Comparison of ENCODE assay signal across 28 cellular contexts in the genomic region with DNA sequence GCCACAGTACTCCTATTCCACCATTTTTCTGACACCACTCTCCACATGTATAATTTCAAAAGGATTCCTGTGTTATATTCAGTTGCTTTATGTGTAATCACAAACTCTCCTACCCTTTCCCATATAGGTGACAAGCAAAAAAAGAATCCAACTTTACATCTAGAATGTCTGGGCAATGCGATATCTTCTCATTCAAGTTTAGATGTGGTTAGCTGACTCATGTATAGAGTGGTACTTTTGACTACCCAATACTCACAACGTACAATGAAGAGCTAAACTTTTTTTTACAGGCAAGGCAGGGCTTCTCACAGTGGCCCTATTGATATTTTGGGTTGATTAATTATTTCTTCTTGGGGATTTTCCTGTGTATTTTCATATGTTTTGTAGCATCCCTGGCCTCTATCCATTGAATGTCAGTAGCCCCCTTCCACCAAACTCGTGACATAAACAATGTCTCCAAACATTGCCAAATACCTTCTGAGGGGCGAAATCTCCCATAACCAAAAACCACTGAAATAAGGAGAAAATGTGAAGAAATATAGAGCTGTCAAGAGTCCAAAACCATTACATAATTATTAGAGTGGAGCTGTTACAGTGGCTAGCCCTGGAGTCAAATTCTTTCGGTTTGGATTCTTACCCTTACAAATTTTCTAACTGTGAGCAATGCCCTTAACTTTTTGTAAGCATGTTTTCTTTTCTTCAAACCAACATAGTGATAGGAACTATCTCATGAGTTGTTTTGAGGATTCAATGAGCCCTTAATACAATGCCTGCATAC.
DNase-seq lines count a peak whose midpoint lies in the region; ATAC-seq, FAIRE-seq and TF ChIP-seq lines count a peak whose summit lies in the region.
"Had no signal": no experiment of that assay in that cellular context is flagged by ENCODE, and none has a peak within 500 bp of the region (broad histone marks: within the 10 kb centered on the region; RNA-seq: fewer than 3 reads in every experiment).

No MANE protein-coding gene starts in this region.

- H3K79me2 ChIP-seq in osteoblast (ENCODE audit: insufficient read depth, low read length) (no peaks in the 10 kb centered on the region), HepG2 (ENCODE audit: insufficient read depth, low read length) (no peaks in the 10 kb centered on the region)

- no peak overlapping the region for H4K91ac ChIP-seq in IMR-90 (ENCODE audit: insufficient read depth, low read depth, low read length)

- no peaks in the 10 kb centered on the region for H3K9me1 ChIP-seq in IMR-90 (ENCODE audit: insufficient read depth, low read length)

- H4K5ac ChIP-seq in IMR-90 (ENCODE audit: low read depth, low read length): no peak overlapping the region

- no peak overlapping the region; the same call in 1 of the 2 replicates for H3K4me2 ChIP-seq in IMR-90 (ENCODE audit: low read depth, low read length)
- peak overlapping the region; percentile 18 for H3K4me2 ChIP-seq in osteoblast (ENCODE audit: insufficient read depth, low read length)
- H3K4me2 ChIP-seq in HepG2 (ENCODE audit: low read depth, low read length): no peak overlapping the region

- H3K36me3 ChIP-seq in IMR-90 (ENCODE audit: control insufficient read depth, insufficient read depth, low read length) (no peaks in the 10 kb centered on the region), osteoblast (ENCODE audit: insufficient read depth, low read length) (no peaks in the 10 kb centered on the region), HAP-1 (replicated peaks) (no peaks in the 10 kb centered on the region), testis (ENCODE audit: low read depth, missing control alignments) (no peaks in the 10 kb centered on the region), HepG2 (replicated peaks in 1 of 2; ENCODE audit: control insufficient read depth in 1 of 2, insufficient read depth in 2 of 2, low read length in 2 of 2) (no peaks in the 10 kb centered on the region)
- H3K36me3 ChIP-seq: lower lobe of right lung, stomach had no signal

- H3K4ac ChIP-seq in IMR-90 (ENCODE audit: low read depth, low read length): no peak overlapping the region

- CTCF ChIA-PET in IMR-90 (lab: Yijun Ruan, JAX): no interaction called here
- CTCF ChIA-PET in HepG2 (lab: Yijun Ruan, JAX; ENCODE audit: low intra/inter-chr PET ratio, low total read pairs): no interaction called here

- POLR2A ChIA-PET in IMR-90 (lab: Charles Lee; ENCODE audit: unreplicated experiment) (no interaction called here), HepG2 (lab: Yijun Ruan, JAX) (no interaction called here)

- H3K18ac ChIP-seq in IMR-90 (ENCODE audit: low read depth, low read length): no peak overlapping the region

- no peak overlapping the region for H4K8ac ChIP-seq in IMR-90 (ENCODE audit: low read depth in 2 of 2, low read length in 2 of 2)

- no peak overlapping the region for H3K9ac ChIP-seq in IMR-90 (ENCODE audit: low read depth, low read length)
- no peak overlapping the region for H3K9ac ChIP-seq in HepG2 (ENCODE audit: insufficient read depth, low read depth, low read length)

- no peak for TF ChIP-seq CTCF in IMR-90 (conservative IDR thresholded peaks at IDR 0.05; ENCODE audit: low read depth, low read length)
- TF ChIP-seq CTCF in osteoblast (IDR thresholded peaks at IDR 0.05; ENCODE audit: extremely low read depth, low read depth, low read length): no peak
- no peak for TF ChIP-seq CTCF in GM13977 (IDR thresholded peaks at IDR 0.05; ENCODE audit: extremely low read depth, insufficient read depth, missing control alignments)
- TF ChIP-seq CTCF in testis (IDR thresholded peaks at IDR 0.05): no peak
- no peak for TF ChIP-seq CTCF in HepG2 (CRISPR knock-in tag; IDR thresholded peaks at IDR 0.05)

- H4K20me1 ChIP-seq in IMR-90 (ENCODE audit: insufficient read depth, low read length) (no peaks in the 10 kb centered on the region), osteoblast (ENCODE audit: insufficient read depth, low read length) (no peaks in the 10 kb centered on the region), HepG2 (ENCODE audit: insufficient read depth, low read length) (no peaks in the 10 kb centered on the region)

- no peaks in the 10 kb centered on the region for H3K79me1 ChIP-seq in IMR-90 (ENCODE audit: low read depth in 1 of 2, low read length in 2 of 2)

- H3K27me3 ChIP-seq in IMR-90 (ENCODE audit: control insufficient read depth, insufficient read depth, low read length): no peaks in the 10 kb centered on the region
- H3K27me3 ChIP-seq in osteoblast (ENCODE audit: insufficient read depth, low read length): no peaks in the 10 kb centered on the region
- no peaks in the 10 kb centered on the region for H3K27me3 ChIP-seq in HAP-1 (ENCODE audit: low read depth)
- H3K27me3 ChIP-seq in testis: no peaks in the 10 kb centered on the region
- no peaks in the 10 kb centered on the region for H3K27me3 ChIP-seq in HepG2 (ENCODE audit: control insufficient read depth in 1 of 2, insufficient read depth in 2 of 2, low read length in 2 of 2)
- H3K27me3 ChIP-seq: dorsolateral prefrontal cortex, stomach had no signal

- WGBS in IMR-90 (ENCODE audit: extremely low coverage in 2 of 2, insufficient read length in 1 of 2), 2 experiments: no CpG with 5 or more reads among the region's 5 CpGs
- 91 to 95% methylated on average over 5 of the region's 5 CpGs for WGBS in testis, 2 donors
- WGBS in HepG2 (ENCODE audit: low lambda C conversion rate): 24% methylated on average over 5 of the region's 5 CpGs

- no peak overlapping the region for H2AK5ac ChIP-seq in IMR-90 (ENCODE audit: low read depth, low read length)

- ATAC-seq in GM18870 (IDR thresholded peaks at IDR 0.05; ENCODE audit: unreplicated experiment) (peak; percentile 90), IMR-90 (ENCODE audit: low read depth) (peak; percentile 53), HepG2 (no peak)
- ATAC-seq: activated CD8-positive, alpha-beta memory T cell treated with anti-CD3 and anti-CD28 coated beads, Interleukin-2, amount 10 ng/mL, durations not matched to agents 7 days and 5 days; activated T-helper 17 cell treated with anti-CD3 and anti-CD28 coated beads, Interleukin-2, amount 50 U/mL, for 72 hours; lower lobe of right lung had no signal

- H3K4me1 ChIP-seq in IMR-90 (ENCODE audit: control insufficient read depth, insufficient read depth, low read length): no peaks in the 10 kb centered on the region
- H3K4me1 ChIP-seq in osteoblast (ENCODE audit: insufficient read depth, low read length): peaks cover 8% of the 10 kb centered on the region
- no peaks in the 10 kb centered on the region for H3K4me1 ChIP-seq in HAP-1
- H3K4me1 ChIP-seq in testis: no peaks in the 10 kb centered on the region
- no peaks in the 10 kb centered on the region for H3K4me1 ChIP-seq in HepG2 (ENCODE audit: insufficient read depth, low read length)
- H3K4me1 ChIP-seq: lower lobe of right lung, stomach had no signal

- no peak overlapping the region for H3K23ac ChIP-seq in IMR-90 (ENCODE audit: low read depth, low read length)

- H3K4me3 ChIP-seq in IMR-90 (ENCODE audit: insufficient read depth, low read depth, low read length) (no peak overlapping the region), osteoblast (ENCODE audit: insufficient read depth, low read length) (no peak overlapping the region), HAP-1 (no peak overlapping the region), testis (no peak overlapping the region), HepG2 (replicated peaks in 1 of 3; ENCODE audit: insufficient read depth in 1 of 3, low read depth in 2 of 3, low read length in 3 of 3) (no peak overlapping the region)
- H3K4me3 ChIP-seq: dorsolateral prefrontal cortex, lower lobe of right lung, stomach had no signal

- no peak overlapping the region for H2BK5ac ChIP-seq in IMR-90 (ENCODE audit: low read depth, low read length, poor library complexity, severe bottlenecking)

- DNase-seq in IMR-90 (peak; percentile 60), astrocyte of the hippocampus (ENCODE audit: low read depth, low spot score) (peak; percentile 67), osteoblast (ENCODE audit: insufficient read length, low spot score, missing footprints) (no peak), HAP-1 (ENCODE audit: low spot score in 2 of 2) (no peak), GM13977 (ENCODE audit: low spot score) (no peak), testis (no peak), HepG2 (ENCODE audit: low spot score) (no peak)
- DNase-seq: activated CD4-positive, alpha-beta T cell treated with anti-CD3 and anti-CD28 coated beads for 4 hours; activated CD8-positive, alpha-beta memory T cell treated with anti-CD3 and anti-CD28 coated beads, Interleukin-2, amount 10 ng/mL, durations not matched to agents 7 days and 5 days; activated naive CD8-positive, alpha-beta T cell treated with anti-CD3 and anti-CD28 coated beads for 36 hours; CD4-positive, alpha-beta memory T cell; DMS53; dorsolateral prefrontal cortex; foreskin melanocyte; hippocampal formation; Kasumi-1; lower lobe of right lung; NCI-H1105 treated with DMSO at 0.1 percent for 48 hours; NCI-H524; nucleus accumbens; stimulated activated CD4-positive, alpha-beta T cell treated with anti-CD3 and anti-CD28 coated beads, Interleukin-12 subunit alpha, Interleukin-12 subunit beta, amount 100 ng/mL, for 4 hours; stomach; SW 1271 had no signal

- in situ Hi-C loops in IMR-90 (cut with MboI; ENCODE audit: low sequenced_read_pairs) (no loop called here), HAP-1 (cut with MboI; ENCODE audit: low sequenced_read_pairs) (no loop called here), GM13977 (cut with MboI; ENCODE audit: low pct_unique_long_range_greater_than_20kb, low sequenced_read_pairs, unreplicated experiment) (no loop called here), HepG2 (cut with HindIII; ENCODE audit: extremely low pct_ligation_motif_present, low pct_unique_long_range_greater_than_20kb) (no loop called here)

- TF ChIP-seq POLR2A in IMR-90 (IDR thresholded peaks at IDR 0.05; ENCODE audit: low read depth, low read length) (no peak), testis (IDR thresholded peaks at IDR 0.05) (no peak), HepG2 (IDR thresholded peaks at IDR 0.05; ENCODE audit: insufficient read depth in 1 of 2, low read depth in 2 of 2, low read length in 2 of 2) (no peak)

- H2AK9ac ChIP-seq in IMR-90 (replicated peaks; ENCODE audit: low read depth, low read length, poor library complexity): no peak overlapping the region

- dilution Hi-C loops in IMR-90 (cut with HindIII; ENCODE audit: low sequenced_read_pairs, unreplicated experiment): no loop called here

- 0 out of 2 replicates have a peak overlapping the region, but pooled peaks have one; percentile 28 for H2BK20ac ChIP-seq in IMR-90 (ENCODE audit: low read depth, low read length)

- H2AFZ ChIP-seq in IMR-90 (replicated peaks; ENCODE audit: low read length, poor library complexity) (no peak overlapping the region), osteoblast (ENCODE audit: low read length) (no peak overlapping the region), HepG2 (ENCODE audit: low read length) (no peak overlapping the region)

- H3K27ac ChIP-seq in IMR-90 (ENCODE audit: insufficient read depth, low read length) (no peak overlapping the region), osteoblast (ENCODE audit: low read depth, low read length) (peak overlapping the region; percentile 20), testis (no peak overlapping the region), HepG2 (ENCODE audit: extremely low read length, insufficient read depth, low read length) (no peak overlapping the region)
- H3K27ac ChIP-seq: dorsolateral prefrontal cortex, epithelial cell of prostate, lower lobe of right lung, stomach had no signal

- TF ChIP-seq RAD21 in IMR-90 (IDR thresholded peaks at IDR 0.05; ENCODE audit: low read length): no peak
- TF ChIP-seq RAD21 in HepG2 (CRISPR knock-in tag; IDR thresholded peaks at IDR 0.05): no peak

- no peak for FAIRE-seq in HepG2 (lab: Jason Lieb, UNC)
- FAIRE-seq: GM12892, islet of Langerhans had no signal

- H2BK15ac ChIP-seq in IMR-90 (ENCODE audit: low read depth, low read length): no peak overlapping the region

- intact Hi-C loops in IMR-90 (cut with micrococcal nuclease): no loop called here
- intact Hi-C loops in testis (cut with DNase I; ENCODE audit: low total_unique reads): no loop called here
- intact Hi-C loops in HepG2 (cut with micrococcal nuclease; ENCODE audit: unreplicated experiment): no loop called here

- H3K9me3 ChIP-seq in IMR-90 (ENCODE audit: control insufficient read depth, insufficient read depth, low read length): no peaks in the 10 kb centered on the region
- H3K9me3 ChIP-seq in osteoblast (ENCODE audit: low read depth, low read length): no peaks in the 10 kb centered on the region
- H3K9me3 ChIP-seq in HAP-1: no peaks in the 10 kb centered on the region
- no peaks in the 10 kb centered on the region for H3K9me3 ChIP-seq in testis
- H3K9me3 ChIP-seq in HepG2 (ENCODE audit: low read length): no peaks in the 10 kb centered on the region
- H3K9me3 ChIP-seq: lower lobe of right lung, stomach had no signal

- H3K14ac ChIP-seq in IMR-90 (replicated peaks; ENCODE audit: low read depth, low read length): no peak overlapping the region

- H3K56ac ChIP-seq in IMR-90 (ENCODE audit: extremely low read depth, insufficient read depth, low read length): no peak overlapping the region

- no peak overlapping the region for H2BK120ac ChIP-seq in IMR-90 (ENCODE audit: low read depth, low read length)

- TF ChIP-seq EP300 in HepG2 (IDR thresholded peaks at IDR 0.05; ENCODE audit: low read depth in 2 of 2, low read length in 2 of 2) (no peak), HepG2 (CRISPR knock-in tag; IDR thresholded peaks at IDR 0.05; ENCODE audit: borderline replicate concordance) (no peak)

- BruUV-seq in IMR-90 (replicated peaks; lab: Mats Ljungman, UMichigan): no TSS peak
- BruUV-seq in HepG2 (replicated peaks; lab: Mats Ljungman, UMichigan): no TSS peak

Comparison
In these comparisons a context has a peak if more than half of its experiments do, and no peak if none do; other contexts are left out.
1. DNase-seq: peak in IMR-90 (single experiment) and astrocyte of the hippocampus (single experiment); none in osteoblast (single experiment), HAP-1 (0 of 2), GM13977 (single experiment), testis (single experiment) and HepG2 (single experiment).